In genomic region chr4:184568770-184569169, GRCh38 we compare ENCODE assay signal across 1 cellular context.
A peak's percentile ranks its signal among the peaks of the same experiment; 100 is the strongest.
TF ChIP-seq lines count a peak whose summit lies in the region.

No MANE protein-coding gene starts in this region.

TF ChIP-seq in GM12878, 131 proteins besides CTCF, POLR2A, EP300 and RAD21 (continued from another document):
- TF ChIP-seq NKRF (conservative IDR thresholded peaks at IDR 0.05), result no peak
- 0 out of 2 replicates have a peak, but pooled peaks have one; percentile 11 for TF ChIP-seq YY1 (IDR thresholded peaks at IDR 0.05; ENCODE audit: low read depth, low read length)
- TF ChIP-seq GABPA (IDR thresholded peaks at IDR 0.05; ENCODE audit: low read depth), result 0 out of 2 replicates have a peak, but pooled peaks have one; percentile 13
- TF ChIP-seq NFXL1 (IDR thresholded peaks at IDR 0.05; ENCODE audit: borderline replicate concordance), result no peak
- TF ChIP-seq ZBED1 (IDR thresholded peaks at IDR 0.05; ENCODE audit: borderline replicate concordance), result peak; percentile 48; the same call in 1 of the 2 replicates
- TF ChIP-seq BHLHE40 (IDR thresholded peaks at IDR 0.05; ENCODE audit: borderline replicate concordance in 1 of 2, low read depth in 2 of 2, low read length in 1 of 2), result no peak
- TF ChIP-seq MYC (IDR thresholded peaks at IDR 0.05; ENCODE audit: insufficient read depth, insufficient read length, insufficient replicate concordance, low read length, severe bottlenecking), result no peak
- peak; percentile 87 for TF ChIP-seq MTA2 (IDR thresholded peaks at IDR 0.05; ENCODE audit: low read depth)
- TF ChIP-seq STAT3 (IDR thresholded peaks at IDR 0.05; ENCODE audit: low read depth, low read length), result no peak
- no peak for TF ChIP-seq SUPT20H (IDR thresholded peaks at IDR 0.05; ENCODE audit: borderline replicate concordance, control insufficient read depth, low read depth, low read length)
- TF ChIP-seq ZNF687 (IDR thresholded peaks at IDR 0.05), result no peak
- TF ChIP-seq NR2C2 (IDR thresholded peaks at IDR 0.05; ENCODE audit: borderline replicate concordance, control insufficient read depth, insufficient read length, low read depth), result no peak
- TF ChIP-seq ATF7 (IDR thresholded peaks at IDR 0.05; ENCODE audit: low read depth), result peak; percentile 28; the same call in 1 of the 2 replicates
- TF ChIP-seq MXI1 (IDR thresholded peaks at IDR 0.05; ENCODE audit: low read depth, low read length), result no peak
- no peak for TF ChIP-seq ZBTB40 (IDR thresholded peaks at IDR 0.05; ENCODE audit: borderline replicate concordance)
- TF ChIP-seq JUNB (IDR thresholded peaks at IDR 0.05), result peak; percentile 77
- TF ChIP-seq MEF2B (IDR thresholded peaks at IDR 0.05; ENCODE audit: partially characterized antibody, poor library complexity, severe bottlenecking), result no peak
- TF ChIP-seq HDAC6 (IDR thresholded peaks at IDR 0.05; ENCODE audit: unreplicated experiment), result no peak
- TF ChIP-seq ATF3 (IDR thresholded peaks at IDR 0.05; ENCODE audit: borderline replicate concordance, extremely low read depth, low read depth, low read length), result no peak
- TF ChIP-seq PBX3 (IDR thresholded peaks at IDR 0.05; ENCODE audit: insufficient replicate concordance, low read depth, low read length), result no peak
- TF ChIP-seq ZZZ3 (IDR thresholded peaks at IDR 0.05; ENCODE audit: control insufficient read depth, insufficient read length, low read depth), result no peak
- TF ChIP-seq TCF7 (IDR thresholded peaks at IDR 0.05; ENCODE audit: borderline replicate concordance), result no peak
- TF ChIP-seq SREBF2 (IDR thresholded peaks at IDR 0.05; ENCODE audit: low read length), result no peak
- TF ChIP-seq TCF3 (IDR thresholded peaks at IDR 0.05; ENCODE audit: borderline replicate concordance, insufficient read depth, low read depth, low read length), result no peak
- peak; percentile 49; the same call in 1 of the 2 replicates for TF ChIP-seq BCL11A (IDR thresholded peaks at IDR 0.05; ENCODE audit: low read depth, low read length)
- TF ChIP-seq HSF1 (IDR thresholded peaks at IDR 0.05; ENCODE audit: low read depth, low read length), result no peak
- TF ChIP-seq ZNF217 (IDR thresholded peaks at IDR 0.05), result no peak
- no peak for TF ChIP-seq REST (IDR thresholded peaks at IDR 0.05; ENCODE audit: low read depth, low read length)
- peak; percentile 11; the same call in 1 of the 2 replicates for TF ChIP-seq CREM (IDR thresholded peaks at IDR 0.05; ENCODE audit: low read depth)
- TF ChIP-seq IKZF2 (IDR thresholded peaks at IDR 0.05), result peak in 1 of 2 experiments; percentile 36; a peak in 2 of 4 replicates
- no peak for TF ChIP-seq CBFB (IDR thresholded peaks at IDR 0.05; ENCODE audit: low read depth)
- TF ChIP-seq SPI1 (IDR thresholded peaks at IDR 0.05; ENCODE audit: borderline replicate concordance, insufficient read depth, low read depth, low read length), result peak; percentile 41; the same call in 1 of the 2 replicates
- no peak for TF ChIP-seq ZBTB11 (CRISPR knock-in tag; IDR thresholded peaks at IDR 0.05)
- no peak for TF ChIP-seq TCF12 (IDR thresholded peaks at IDR 0.05; ENCODE audit: low read depth, low read length)
- no peak for TF ChIP-seq ZNF384 (IDR thresholded peaks at IDR 0.05; ENCODE audit: borderline replicate concordance, low read depth, low read length)
